ENCODE assay signal across 16 cellular contexts in the genomic region with DNA sequence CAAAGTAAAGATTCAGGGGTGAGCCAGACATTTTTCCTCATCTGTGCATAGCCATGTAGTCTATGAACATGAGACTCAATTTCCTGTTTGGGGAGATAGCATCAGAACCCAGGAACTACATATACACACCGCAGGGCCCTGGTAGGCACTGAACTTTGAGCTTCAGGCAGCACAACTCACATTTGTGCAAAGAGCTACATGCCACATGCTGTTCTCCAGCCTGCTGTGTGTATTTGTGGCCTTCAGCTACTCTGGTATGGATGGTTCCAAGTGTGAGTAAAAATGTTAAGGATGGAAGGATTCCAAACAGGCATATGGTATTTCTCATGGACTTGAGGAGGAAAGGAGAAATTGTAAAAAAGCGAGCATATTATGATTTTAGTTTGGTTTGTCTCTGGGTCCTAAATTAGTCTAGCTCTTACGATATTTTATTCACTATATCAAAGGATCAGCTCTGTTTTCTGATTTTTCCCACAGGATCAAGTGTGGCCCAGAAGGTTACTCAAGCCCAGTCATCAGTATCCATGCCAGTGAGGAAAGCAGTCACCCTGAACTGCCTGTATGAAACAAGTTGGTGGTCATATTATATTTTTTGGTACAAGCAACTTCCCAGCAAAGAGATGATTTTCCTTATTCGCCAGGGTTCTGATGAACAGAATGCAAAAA.
DNase-seq lines count a peak whose midpoint lies in the region; ATAC-seq and TF ChIP-seq lines count a peak whose summit lies in the region.
"Had no signal": no experiment of that assay in that cellular context is flagged by ENCODE, and none has a peak within 500 bp of the region (broad histone marks: within the 10 kb centered on the region; RNA-seq: fewer than 3 reads in every experiment).

No MANE protein-coding gene starts in this region.

- H3K4ac ChIP-seq in mesendoderm (ENCODE audit: low read depth, low read length), result no peak overlapping the region

- H3K27ac ChIP-seq in esophagus squamous epithelium (peak overlapping the region; percentile 45 to 78 (median 72)), mesendoderm (ENCODE audit: low read depth, low read length) (no peak overlapping the region)
- H3K27ac ChIP-seq: epithelial cell of prostate, HL-60 had no signal

- H3K4me1 ChIP-seq in esophagus squamous epithelium (peaks cover 0 to 15% (median 0%) of the 10 kb centered on the region in 3 donors), mesendoderm (ENCODE audit: control insufficient read depth, low read depth, low read length) (no peaks in the 10 kb centered on the region)

- no peaks in the 10 kb centered on the region for H3K79me1 ChIP-seq in mesendoderm (ENCODE audit: low read length)

- no peak for ATAC-seq in stimulated activated effector memory CD8-positive, alpha-beta T cell treated with anti-CD3 and anti-CD28 coated beads, Interleukin-12 subunit alpha, Interleukin-12 subunit beta, amount 100 ng/mL, for 72 hours
- no peak for ATAC-seq in GM21529 (IDR thresholded peaks at IDR 0.05; ENCODE audit: unreplicated experiment)
- ATAC-seq: GM12878 had no signal

- H4K5ac ChIP-seq in mesendoderm (ENCODE audit: low read length), result no peak overlapping the region

- 68 to 70% methylated on average over 4 of the region's 4 CpGs for WGBS in esophagus squamous epithelium, 2 donors
- WGBS in mesendoderm (ENCODE audit: extremely low coverage, insufficient coverage, low lambda C conversion rate), result no CpG with 5 or more reads among the region's 4 CpGs

- no peak overlapping the region for H2BK120ac ChIP-seq in mesendoderm (ENCODE audit: low read depth, low read length)

- H3K36me3 ChIP-seq in esophagus squamous epithelium (no peaks in the 10 kb centered on the region), mesendoderm (ENCODE audit: control insufficient read depth, insufficient read depth, low read length) (no peaks in the 10 kb centered on the region)

- peak overlapping the region; percentile 92 for H3K27ac Mint-ChIP-seq in activated CD4-positive, alpha-beta T cell treated with anti-CD3 and anti-CD28 coated beads, Interleukin-2, amount 10 ng/mL, durations not matched to agents 24 days and 14 days
- H3K27ac Mint-ChIP-seq in stimulated activated effector memory CD8-positive, alpha-beta T cell treated with anti-CD3 and anti-CD28 coated beads, Interleukin-12 subunit alpha, Interleukin-12 subunit beta, amount 100 ng/mL, for 72 hours, result no peak overlapping the region
- H3K27ac Mint-ChIP-seq: activated B cell treated with CpG ODN at 0.5 μM for 24 hours had no signal

- no peak overlapping the region for H2AK5ac ChIP-seq in mesendoderm (ENCODE audit: low read length)

- no peak for TF ChIP-seq POLR2A in esophagus squamous epithelium (IDR thresholded peaks at IDR 0.05)

- H3K79me2 ChIP-seq in mesendoderm (ENCODE audit: control insufficient read depth, insufficient read depth, low read length), result no peaks in the 10 kb centered on the region

- no peaks in the 10 kb centered on the region for H3K27me3 Mint-ChIP-seq in activated CD4-positive, alpha-beta T cell treated with anti-CD3 and anti-CD28 coated beads, Interleukin-2, amount 10 ng/mL, durations not matched to agents 24 days and 14 days

- peak; percentile 8 to 22 for DNase-seq in activated CD4-positive, alpha-beta T cell treated with anti-CD3 and anti-CD28 coated beads for 4 hours
- DNase-seq in activated CD4-positive, alpha-beta T cell treated with anti-CD3 and anti-CD28 coated beads, Interleukin-2, amount 50 U/mL, for 4 hours, result no peak
- DNase-seq in activated CD4-positive, alpha-beta T cell treated with anti-CD3 and anti-CD28 coated beads, Interleukin-2, amount 10 ng/mL, durations not matched to agents 24 days and 14 days, result peak; percentile 77
- DNase-seq in esophagus squamous epithelium (lab: John Stamatoyannopoulos, UW) (no peak), GM10266 (ENCODE audit: extremely low spot score) (no peak), mesendoderm (no peak)
- no peak for DNase-seq in stimulated activated effector memory CD8-positive, alpha-beta T cell treated with anti-CD3 and anti-CD28 coated beads, Interleukin-12 subunit alpha, Interleukin-12 subunit beta, amount 100 ng/mL, for 72 hours (ENCODE audit: low spot score in 2 of 2)
- DNase-seq: 8988T, activated B cell treated with CpG ODN at 0.5 μM for 24 hours, DMS153, MV-4-11, NCI-H526 had no signal

- no peak overlapping the region for H3K56ac ChIP-seq in mesendoderm (ENCODE audit: low read length)

- no peaks in the 10 kb centered on the region for H3K27me3 ChIP-seq in esophagus squamous epithelium
- H3K27me3 ChIP-seq in mesendoderm (ENCODE audit: insufficient read depth, low read length, poor library complexity), result no peaks in the 10 kb centered on the region

- H3K23ac ChIP-seq in mesendoderm (ENCODE audit: low read length), result no peak overlapping the region

- no peaks in the 10 kb centered on the region for H3K9me3 Mint-ChIP-seq in activated CD4-positive, alpha-beta T cell treated with anti-CD3 and anti-CD28 coated beads, Interleukin-2, amount 10 ng/mL, durations not matched to agents 24 days and 14 days
- H3K9me3 Mint-ChIP-seq in stimulated activated effector memory CD8-positive, alpha-beta T cell treated with anti-CD3 and anti-CD28 coated beads, Interleukin-12 subunit alpha, Interleukin-12 subunit beta, amount 100 ng/mL, for 72 hours, result no peaks in the 10 kb centered on the region
- H3K9me3 Mint-ChIP-seq: activated B cell treated with CpG ODN at 0.5 μM for 24 hours had no signal

- no peak overlapping the region for H3K4me2 ChIP-seq in mesendoderm (ENCODE audit: low read length)

- no peak overlapping the region for H3K9ac ChIP-seq in mesendoderm (ENCODE audit: low read length)

- no peak overlapping the region for H3K4me3 ChIP-seq in esophagus squamous epithelium
- H3K4me3 ChIP-seq in mesendoderm (ENCODE audit: low read length), result no peak overlapping the region
- H3K4me3 ChIP-seq: GM12878 had no signal

- peaks cover 36% of the 10 kb centered on the region for H3K4me1 Mint-ChIP-seq in activated CD4-positive, alpha-beta T cell treated with anti-CD3 and anti-CD28 coated beads, Interleukin-2, amount 10 ng/mL, durations not matched to agents 24 days and 14 days
- no peaks in the 10 kb centered on the region for H3K4me1 Mint-ChIP-seq in stimulated activated effector memory CD8-positive, alpha-beta T cell treated with anti-CD3 and anti-CD28 coated beads, Interleukin-12 subunit alpha, Interleukin-12 subunit beta, amount 100 ng/mL, for 72 hours
- H3K4me1 Mint-ChIP-seq: activated B cell treated with CpG ODN at 0.5 μM for 24 hours had no signal

- TF ChIP-seq CTCF in esophagus squamous epithelium (IDR thresholded peaks at IDR 0.05) (no peak), GM10266 (IDR thresholded peaks at IDR 0.05; ENCODE audit: control insufficient read depth, insufficient read depth, low read depth, missing control alignments) (no peak)

- no peaks in the 10 kb centered on the region for H3K9me3 ChIP-seq in esophagus squamous epithelium

- peak overlapping the region; percentile 74 for H3K4me3 Mint-ChIP-seq in activated CD4-positive, alpha-beta T cell treated with anti-CD3 and anti-CD28 coated beads, Interleukin-2, amount 10 ng/mL, durations not matched to agents 24 days and 14 days
- H3K4me3 Mint-ChIP-seq in stimulated activated effector memory CD8-positive, alpha-beta T cell treated with anti-CD3 and anti-CD28 coated beads, Interleukin-12 subunit alpha, Interleukin-12 subunit beta, amount 100 ng/mL, for 72 hours, result peak overlapping the region; percentile 35
- H3K4me3 Mint-ChIP-seq: activated B cell treated with CpG ODN at 0.5 μM for 24 hours had no signal

- no peak overlapping the region for H2BK5ac ChIP-seq in mesendoderm (ENCODE audit: low read length)

- H4K8ac ChIP-seq in mesendoderm (ENCODE audit: low read depth, low read length), result no peak overlapping the region

- no peak overlapping the region for H3K18ac ChIP-seq in mesendoderm (ENCODE audit: low read length)

- H3K36me3 Mint-ChIP-seq in activated CD4-positive, alpha-beta T cell treated with anti-CD3 and anti-CD28 coated beads, Interleukin-2, amount 10 ng/mL, durations not matched to agents 24 days and 14 days (ENCODE audit: low read depth), result no peaks in the 10 kb centered on the region
- peaks cover 4% of the 10 kb centered on the region for H3K36me3 Mint-ChIP-seq in stimulated activated effector memory CD8-positive, alpha-beta T cell treated with anti-CD3 and anti-CD28 coated beads, Interleukin-12 subunit alpha, Interleukin-12 subunit beta, amount 100 ng/mL, for 72 hours

- H2BK15ac ChIP-seq in mesendoderm (replicated peaks; ENCODE audit: low read depth), result no peak overlapping the region

- intact Hi-C loops in activated CD4-positive, alpha-beta T cell treated with anti-CD3 and anti-CD28 coated beads, Interleukin-2, amount 10 ng/mL, durations not matched to agents 24 days and 14 days (cut with micrococcal nuclease), result loop anchor here (10.0 kb wide), 1 partner anchor 181 kb away; no protein-coding TSS in a partner anchor
- intact Hi-C loops in esophagus squamous epithelium (cut with DNase I), result no loop called here

Comparison
In these comparisons a context has a peak if more than half of its experiments do, and no peak if none do; other contexts are left out.
1. DNase-seq: peak in activated CD4-positive, alpha-beta T cell treated with anti-CD3 and anti-CD28 coated beads for 4 hours (2 of 2) and activated CD4-positive, alpha-beta T cell treated with anti-CD3 and anti-CD28 coated beads, Interleukin-2, amount 10 ng/mL, durations not matched to agents 24 days and 14 days (single experiment); none in activated CD4-positive, alpha-beta T cell treated with anti-CD3 and anti-CD28 coated beads, Interleukin-2, amount 50 U/mL, for 4 hours (0 of 2), esophagus squamous epithelium (single experiment), stimulated activated effector memory CD8-positive, alpha-beta T cell treated with anti-CD3 and anti-CD28 coated beads, Interleukin-12 subunit alpha, Interleukin-12 subunit beta, amount 100 ng/mL, for 72 hours (0 of 2), GM10266 (single experiment) and mesendoderm (single experiment).